ENCODE assay signal across 8 cellular contexts in genomic region chr3:160753953-160754352, GRCh38. TPM values are rescaled to one million over a fixed set of nuclear protein-coding genes. Genes with fewer than 3 reads are reported as not detected.
A peak's percentile ranks its signal among the peaks of the same experiment; 100 is the strongest.
DNase-seq lines count a peak whose midpoint lies in the region; ATAC-seq, FAIRE-seq and TF ChIP-seq lines count a peak whose summit lies in the region.

No MANE protein-coding gene starts in this region.

- peak overlapping the region; percentile 94 to 97 for H3K4me3 Mint-ChIP-seq in activated T-cell treated with anti-CD3 and anti-CD28 coated beads, Interleukin-2, amount 50 U/mL, for 72 hours

- no peak for DNase-seq in activated T-cell treated with anti-CD3 and anti-CD28 coated beads, Interleukin-2, amount 50 U/mL, for 72 hours
- no peak for DNase-seq in activated T-cell treated with anti-CD3 and anti-CD28 coated beads, Interleukin-2, amount 50 U/mL, for 48 hours
- DNase-seq in K562 (ENCODE audit: extremely low read depth in 1 of 4, low spot score in 3 of 4): no peak
- DNase-seq in lung (ENCODE audit: low spot score): no peak
- no peak for DNase-seq in tibial nerve (ENCODE audit: low spot score in 2 of 2)
- no peak for DNase-seq in glomerular visceral epithelial cell (ENCODE audit: extremely low spot score)
- no peak for DNase-seq in DMS53 (lab: John Stamatoyannopoulos, UW)

- in situ Hi-C loops in K562 (cut with MboI): no loop called here

- H3K4me1 ChIP-seq in K562 (replicated peaks in 1 of 2; ENCODE audit: control insufficient read depth in 2 of 2, insufficient read depth in 2 of 2, low read length in 2 of 2): peaks cover 0 to 24% of the 10 kb centered on the region in 2 experiments; a peak in 3 of 5 replicates
- peaks cover 8 to 10% of the 10 kb centered on the region in 2 donors for H3K4me1 ChIP-seq in lung (ENCODE audit: control insufficient read depth in 2 of 2, insufficient read depth in 2 of 2, low read length in 2 of 2)
- peaks cover 0 to 32% (median 17%) of the 10 kb centered on the region in 4 donors for H3K4me1 ChIP-seq in tibial nerve

- H3K9ac ChIP-seq in K562 (ENCODE audit: insufficient read depth in 1 of 2, low read depth in 2 of 2, low read length in 2 of 2): peak overlapping the region in 1 of 2 experiments; percentile 87; a peak in 1 of 4 replicates

- no peaks in the 10 kb centered on the region for H3K36me3 ChIP-seq in K562 (ENCODE audit: control insufficient read depth, insufficient read depth, low read length)
- no peaks in the 10 kb centered on the region for H3K36me3 ChIP-seq in lung (ENCODE audit: control insufficient read depth in 2 of 2, insufficient read depth in 2 of 2, low read length in 2 of 2)
- H3K36me3 ChIP-seq in tibial nerve: no peaks in the 10 kb centered on the region

- H3K9me3 ChIP-seq in K562 (replicated peaks; ENCODE audit: control insufficient read depth, insufficient read depth, low read depth, low read length) (no peaks in the 10 kb centered on the region), lung (ENCODE audit: control insufficient read depth in 2 of 2, insufficient read depth in 1 of 2, low read length in 1 of 2) (no peaks in the 10 kb centered on the region), tibial nerve (no peaks in the 10 kb centered on the region)

- TF ChIP-seq RAD21 in K562 (CRISPR knock-in tag; conservative IDR thresholded peaks at IDR 0.05 in 1 of 2, IDR thresholded peaks at IDR 0.05 in 1 of 2): no peak

- TF ChIP-seq EP300 in K562 (IDR thresholded peaks at IDR 0.05; ENCODE audit: low read length) (no peak), tibial nerve (IDR thresholded peaks at IDR 0.05) (no peak)

- no peaks in the 10 kb centered on the region for H3K79me2 ChIP-seq in K562 (ENCODE audit: control insufficient read depth, insufficient read depth, low read length)

- TF ChIP-seq POLR2A in K562 (conservative IDR thresholded peaks at IDR 0.05): no peak
- no peak for TF ChIP-seq POLR2A in tibial nerve (IDR thresholded peaks at IDR 0.05)

- 58% methylated on average over 2 of the region's 2 CpGs for WGBS in K562 (ENCODE audit: insufficient coverage, low coverage, missing lambda C conversion rate)
- 36 to 49% methylated on average over 2 of the region's 2 CpGs for WGBS in lung, 2 donors
- WGBS in tibial nerve, 2 donors: 37 to 46% methylated on average over 2 of the region's 2 CpGs

- ATAC-seq in activated T-cell treated with anti-CD3 and anti-CD28 coated beads, Interleukin-2, amount 50 U/mL, for 72 hours (replicated peaks in 1 of 2): no peak
- ATAC-seq in K562 (no peak), lung (ENCODE audit: insufficient read depth, low FRiP score) (no peak), GM18868 (IDR thresholded peaks at IDR 0.05; ENCODE audit: unreplicated experiment) (no peak)

- no peaks in the 10 kb centered on the region for H3K9me1 ChIP-seq in K562 (ENCODE audit: control insufficient read depth, insufficient read depth, low read length)

- H3K27ac Mint-ChIP-seq in activated T-cell treated with anti-CD3 and anti-CD28 coated beads, Interleukin-2, amount 50 U/mL, for 72 hours: peak overlapping the region; percentile 54

- intact Hi-C loops in K562 (cut with micrococcal nuclease): no loop called here

- POLR2A ChIA-PET in K562 (lab: Yijun Ruan, JAX): interaction anchor here (0.7 to 1.7 kb wide), 2 partner anchors 16 to 1094 kb away, joined by 3 read pairs; no protein-coding TSS in a partner anchor

- H3K27me3 ChIP-seq in K562 (ENCODE audit: control insufficient read depth in 2 of 2, insufficient read depth in 2 of 2, low read length in 2 of 2): peaks cover 16 to 18% of the 10 kb centered on the region in 2 experiments; a peak in 4 of 5 replicates
- no peaks in the 10 kb centered on the region for H3K27me3 ChIP-seq in lung (ENCODE audit: control insufficient read depth, insufficient read depth)
- no peaks in the 10 kb centered on the region for H3K27me3 ChIP-seq in tibial nerve

- peaks cover 28% of the 10 kb centered on the region for H3K4me1 Mint-ChIP-seq in activated T-cell treated with anti-CD3 and anti-CD28 coated beads, Interleukin-2, amount 50 U/mL, for 72 hours (ENCODE audit: low read depth)

- TF ChIP-seq CTCF in K562 (IDR thresholded peaks at IDR 0.05 in 2 of 3, conservative IDR thresholded peaks at IDR 0.05 in 1 of 3; ENCODE audit: insufficient read depth in 2 of 3, low read depth in 1 of 3, low read length in 3 of 3) (no peak), lung (IDR thresholded peaks at IDR 0.05; ENCODE audit: control extremely low read depth, extremely low read depth) (no peak), tibial nerve (IDR thresholded peaks at IDR 0.05) (no peak)

- peak overlapping the region; percentile 76 for H3K4me2 ChIP-seq in K562 (ENCODE audit: insufficient read depth, low read length)

- H3K4me3 ChIP-seq in K562 (no peak overlapping the region), lung (no peak overlapping the region), tibial nerve (peak overlapping the region; percentile 71 to 78 (median 74))

- no peak overlapping the region for H2AFZ ChIP-seq in K562 (ENCODE audit: low read depth, low read length)

- H3K36me3 Mint-ChIP-seq in activated T-cell treated with anti-CD3 and anti-CD28 coated beads, Interleukin-2, amount 50 U/mL, for 72 hours (ENCODE audit: insufficient read depth in 2 of 2): peaks cover 0 to 2% of the 10 kb centered on the region in 2 donors

- no peak overlapping the region for H3K27ac ChIP-seq in K562 (ENCODE audit: extremely low read depth, low read depth, low read length)
- H3K27ac ChIP-seq in lung (ENCODE audit: low read depth in 1 of 2, low read length in 1 of 2): peak overlapping the region; percentile 92 to 97
- peak overlapping the region; percentile 76 to 92 (median 92) for H3K27ac ChIP-seq in tibial nerve

- H4K20me1 ChIP-seq in K562 (replicated peaks; ENCODE audit: control insufficient read depth, insufficient read depth, low read length): peaks cover 5% of the 10 kb centered on the region; the same call in 1 of the 2 replicates

- FAIRE-seq in K562 (lab: Jason Lieb, UNC): no peak

- no TSS peak for BruUV-seq in K562 (replicated peaks; lab: Mats Ljungman, UMichigan)

- CTCF ChIA-PET in K562 (lab: Yijun Ruan, JAX; ENCODE audit: low intra/inter-chr PET ratio): no interaction called here

- H3K27me3 Mint-ChIP-seq in activated T-cell treated with anti-CD3 and anti-CD28 coated beads, Interleukin-2, amount 50 U/mL, for 72 hours (ENCODE audit: low read depth): peaks cover 17% of the 10 kb centered on the region

- H3K9me3 Mint-ChIP-seq in activated T-cell treated with anti-CD3 and anti-CD28 coated beads, Interleukin-2, amount 50 U/mL, for 72 hours: no peaks in the 10 kb centered on the region

TF ChIP-seq in K562, 482 proteins besides CTCF, POLR2A, EP300 and RAD21:
- TF ChIP-seq HDGF (IDR thresholded peaks at IDR 0.05) (no peak), MAFF (IDR thresholded peaks at IDR 0.05; ENCODE audit: low read length) (peak; percentile 52; the same call in 1 of the 2 replicates), CBFB (CRISPR knock-in tag; IDR thresholded peaks at IDR 0.05) (no peak), MAFK (IDR thresholded peaks at IDR 0.05; ENCODE audit: low read length) (0 out of 2 replicates have a peak, but pooled peaks have one; percentile 6), ZNF316 (IDR thresholded peaks at IDR 0.05) (peak; percentile 72), MAFG (tag; conservative IDR thresholded peaks at IDR 0.05) (peak; percentile 46)

RNA-seq across cellular contexts. Expression of gene PPM1L, which starts 2.1 kb away (rescaled TPM):
- 1 to 10 TPM; 6.4 to 7.8 TPM for total RNA-seq in activated T-cell treated with anti-CD3 and anti-CD28 coated beads, Interleukin-2, amount 50 U/mL, for 72 hours
- total RNA-seq in K562 (2011; cell fraction: chromatin; rRNA removed; ENCODE audit: low replicate concordance): 0.44 and 1.1 TPM in 2 replicates
- 0.53 and 0.83 TPM in 2 replicates for total RNA-seq in K562 (2011; cell fraction: nucleolus; rRNA removed)
- total RNA-seq in K562 (2011; cell fraction: nucleoplasm; rRNA removed): 0.88 and 1.1 TPM in 2 replicates
- total RNA-seq in K562 (2014; rRNA removed) (0.41 TPM in 2 replicates), K562 (2014; rRNA removed; fragmentation: Illumina TruSeq; extraction: Trizol) (0.19 and 0.22 TPM in 2 replicates), K562 (2015; rRNA removed; fragmentation: Illumina TruSeq; extraction: Trizol) (0.11 and 0.14 TPM in 2 replicates), K562 (2021) (0.31 and 0.38 TPM in 2 replicates), lung (10 to 100 TPM; 10.7 to 17.7 TPM), tibial nerve (10 to 100 TPM; 13.2 to 41.0 (median 24.3) TPM)
- polyA plus RNA-seq in K562 (2011; rRNA removed) (0.09 and 0.14 TPM in 2 replicates), K562 (2014; fragmentation: Illumina TruSeq; extraction: Trizol) (0.08 and 0.12 TPM in 2 replicates), K562 (2014; fragmentation: Nextera tagmentation; extraction: Ambion mirVana) (under 1 TPM; 0.01 TPM), K562 (2014; rRNA removed) (0.34 TPM in 2 replicates), lung (1 to 10 TPM; 1.5 to 2.8 TPM)
- 0.01 and 0.16 TPM in 2 replicates for polyA plus RNA-seq in K562 (2011; cell fraction: cytosol; rRNA removed)
- polyA plus RNA-seq in K562 (2011; cell fraction: nucleus; rRNA removed): 0.17 and 0.28 TPM in 2 replicates
- polyA plus RNA-seq in K562 (2012): 0.10 and 0.11 TPM in 2 replicates
- 0.27 and 0.49 TPM in 2 replicates for polyA minus RNA-seq in K562 (2011; rRNA and poly(A)+ RNA removed)
- 0.18 and 0.76 TPM in 2 replicates for polyA minus RNA-seq in K562 (2011; cell fraction: cytosol; rRNA and poly(A)+ RNA removed)
- polyA minus RNA-seq in K562 (2011; cell fraction: nucleus; rRNA and poly(A)+ RNA removed): 0.22 and 0.67 TPM in 2 replicates

Comparison
In these comparisons a context has a peak if more than half of its experiments do, and no peak if none do; other contexts are left out.
1. H3K4me3 ChIP-seq: peak in tibial nerve (4 of 4); none in K562 (single experiment) and lung (single experiment).